Comparison of ENCODE assay signal across 9 cellular contexts in the genomic region with DNA sequence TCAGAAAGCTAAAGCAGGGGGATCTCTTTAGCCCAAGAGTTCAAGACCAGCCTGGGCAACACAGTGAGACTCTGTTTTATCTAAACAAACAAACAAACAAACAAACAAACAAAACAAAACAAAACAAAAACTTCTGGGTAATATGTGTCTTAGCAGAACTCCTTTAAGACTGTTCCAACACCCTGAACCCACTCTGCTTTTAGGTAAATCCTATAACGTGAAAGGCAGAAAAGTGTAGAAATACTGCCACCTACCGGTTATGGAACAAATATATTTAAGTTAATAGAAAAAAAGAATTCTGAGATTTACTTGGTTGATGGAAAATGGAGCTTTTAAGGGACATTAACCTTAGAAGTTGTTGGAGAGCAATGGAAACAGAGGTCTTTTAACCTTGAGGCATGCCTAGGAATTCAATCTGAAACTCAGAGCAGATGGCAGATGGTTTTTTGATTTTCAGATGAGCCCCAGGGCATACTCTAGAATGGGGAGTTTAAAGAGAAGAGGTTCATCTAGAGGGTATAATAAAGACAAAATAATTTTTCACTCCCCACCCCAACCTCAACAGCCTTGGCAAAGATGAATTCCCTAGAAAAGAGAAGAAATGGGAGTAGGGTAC. TPM values are rescaled to one million over a fixed set of nuclear protein-coding genes. Genes with fewer than 3 reads are reported as not detected.
DNase-seq lines count a peak whose midpoint lies in the region; ATAC-seq, FAIRE-seq and TF ChIP-seq lines count a peak whose summit lies in the region.
"Had no signal": no experiment of that assay in that cellular context is flagged by ENCODE, and none has a peak within 500 bp of the region (broad histone marks: within the 10 kb centered on the region; RNA-seq: fewer than 3 reads in every experiment).

No MANE protein-coding gene starts in this region.

- H3K36me3 ChIP-seq in NT2/D1 (ENCODE audit: insufficient read depth, insufficient read length, low read length) (no peaks in the 10 kb centered on the region), lung (ENCODE audit: control insufficient read depth in 2 of 2, insufficient read depth in 2 of 2, low read length in 2 of 2) (peaks cover 2 to 3% of the 10 kb centered on the region in 2 donors)
- H3K36me3 ChIP-seq: SJSA1 had no signal

- H3K27ac ChIP-seq in lung (ENCODE audit: low read depth in 1 of 2, low read length in 1 of 2): no peak overlapping the region
- H3K27ac ChIP-seq: SJSA1 had no signal

- H3K4me1 ChIP-seq in NT2/D1 (ENCODE audit: insufficient read depth, insufficient read length): peaks cover 4% of the 10 kb centered on the region
- H3K4me1 ChIP-seq in lung (ENCODE audit: control insufficient read depth in 2 of 2, insufficient read depth in 2 of 2, low read length in 2 of 2): no peaks in the 10 kb centered on the region
- H3K4me1 ChIP-seq: SJSA1 had no signal

- no peak overlapping the region for H3K4me3 ChIP-seq in NT2/D1 (ENCODE audit: insufficient read length, low read depth)
- no peak overlapping the region for H3K4me3 ChIP-seq in lung
- H3K4me3 ChIP-seq: SJSA1 had no signal

- WGBS in lung, 2 donors: 1% methylated on average over 2 of the region's 2 CpGs

- H3K27me3 ChIP-seq in NT2/D1 (ENCODE audit: insufficient read depth, insufficient read length): no peaks in the 10 kb centered on the region
- no peaks in the 10 kb centered on the region for H3K27me3 ChIP-seq in lung (ENCODE audit: control insufficient read depth, insufficient read depth)
- H3K27me3 ChIP-seq: SJSA1 had no signal

- DNase-seq in DMS153 (lab: John Stamatoyannopoulos, UW) (peak; percentile 15), HuH-7 (ENCODE audit: low spot score) (peak; percentile 57), NT2/D1 (ENCODE audit: low read depth, low spot score) (peak; percentile 40), lung (ENCODE audit: low spot score) (no peak)
- DNase-seq in stimulated activated CD4-positive, alpha-beta T cell treated with anti-CD3 and anti-CD28 coated beads, Interleukin-4, amount 100 ng/mL, for 24 hours: no peak

- peak; percentile 33 for TF ChIP-seq CTCF in lung (IDR thresholded peaks at IDR 0.05; ENCODE audit: control extremely low read depth, extremely low read depth)

- H3K9me3 ChIP-seq in NT2/D1 (ENCODE audit: insufficient read depth, low read length): no peaks in the 10 kb centered on the region
- H3K9me3 ChIP-seq in lung (ENCODE audit: control insufficient read depth in 2 of 2, insufficient read depth in 1 of 2, low read length in 1 of 2): no peaks in the 10 kb centered on the region
- H3K9me3 ChIP-seq: SJSA1 had no signal

- no peak for ATAC-seq in lung (ENCODE audit: insufficient read depth, low FRiP score)
- no peak for ATAC-seq in GM19455 (IDR thresholded peaks at IDR 0.05; ENCODE audit: unreplicated experiment)
- ATAC-seq in HG03565 (IDR thresholded peaks at IDR 0.05; ENCODE audit: unreplicated experiment): no peak

- no peak overlapping the region for H3K9ac ChIP-seq in NT2/D1 (ENCODE audit: insufficient read length, low read depth)

- peak; percentile 14 for FAIRE-seq in colon (lab: Jason Lieb, UNC)

RNA-seq across cellular contexts. Expression of a gene that starts 38.5 kb away (rescaled TPM):
- 100 to 1,000 TPM; 797 to 807 TPM for total RNA-seq in lung
- polyA plus RNA-seq in lung: 1,000 to 10,000 TPM in 1 of 2 donors, 100 to 1,000 TPM in 1; 219 to 3,918 TPM

Comparison
In these comparisons a context has a peak if more than half of its experiments do, and no peak if none do; other contexts are left out.
1. DNase-seq: peak in DMS153 (single experiment), HuH-7 (single experiment) and NT2/D1 (single experiment); none in lung (single experiment) and stimulated activated CD4-positive, alpha-beta T cell treated with anti-CD3 and anti-CD28 coated beads, Interleukin-4, amount 100 ng/mL, for 24 hours (single experiment).